1 cellular context compared by ENCODE assay signal in the genomic region with DNA sequence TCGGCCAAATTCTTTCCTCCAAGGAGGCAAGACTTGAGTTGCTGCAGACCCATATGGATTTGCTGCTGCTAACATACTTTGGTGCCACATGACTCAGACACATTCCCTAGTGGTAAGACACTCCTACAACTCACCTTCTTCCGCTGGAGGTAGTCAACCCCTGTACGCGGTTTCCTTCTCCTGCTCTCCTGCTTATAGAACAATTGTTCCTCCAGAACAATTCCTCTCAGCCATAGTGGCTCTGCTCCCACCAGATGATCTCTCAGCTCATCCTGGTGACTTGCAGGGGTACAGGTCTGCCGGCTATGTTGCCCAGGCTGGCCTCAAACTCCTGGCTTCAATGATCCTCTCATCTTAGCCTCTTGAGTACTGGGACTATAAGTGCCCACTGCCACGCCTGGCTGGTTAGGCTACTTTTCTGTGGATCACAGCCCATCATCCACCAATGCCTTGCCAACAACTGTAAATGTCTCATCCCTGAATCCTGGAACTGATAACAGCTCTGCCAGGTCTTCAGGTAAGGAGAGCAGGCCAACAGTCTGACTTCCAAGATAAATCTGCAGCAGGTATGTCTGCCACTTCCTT.
TF ChIP-seq lines count a peak whose summit lies in the region.

No MANE protein-coding gene starts in this region.

TF ChIP-seq in GM23338, 12 proteins besides CTCF, POLR2A, EP300 and RAD21:
- TF ChIP-seq ZNF331 (CRISPR knock-in tag; IDR thresholded peaks at IDR 0.05; ENCODE audit: low read depth) (no peak), POLR2AphosphoS5 (IDR thresholded peaks at IDR 0.05; ENCODE audit: low read depth) (no peak), EZH2phosphoT487 (IDR thresholded peaks at IDR 0.05; ENCODE audit: unreplicated experiment) (no peak), STAT1 (IDR thresholded peaks at IDR 0.05; ENCODE audit: unreplicated experiment) (no peak), NANOG (IDR thresholded peaks at IDR 0.05; ENCODE audit: borderline replicate concordance) (no peak), REST (IDR thresholded peaks at IDR 0.05; ENCODE audit: unreplicated experiment) (no peak), ZNF114 (CRISPR knock-in tag; IDR thresholded peaks at IDR 0.05) (no peak), CREB1 (CRISPR knock-in tag; IDR thresholded peaks at IDR 0.05; ENCODE audit: low read depth) (no peak), EZH2 (IDR thresholded peaks at IDR 0.05; ENCODE audit: low read depth, unreplicated experiment) (no peak), JUNB (IDR thresholded peaks at IDR 0.05; ENCODE audit: unreplicated experiment) (no peak)
- TF ChIP-seq, protein P1, sequence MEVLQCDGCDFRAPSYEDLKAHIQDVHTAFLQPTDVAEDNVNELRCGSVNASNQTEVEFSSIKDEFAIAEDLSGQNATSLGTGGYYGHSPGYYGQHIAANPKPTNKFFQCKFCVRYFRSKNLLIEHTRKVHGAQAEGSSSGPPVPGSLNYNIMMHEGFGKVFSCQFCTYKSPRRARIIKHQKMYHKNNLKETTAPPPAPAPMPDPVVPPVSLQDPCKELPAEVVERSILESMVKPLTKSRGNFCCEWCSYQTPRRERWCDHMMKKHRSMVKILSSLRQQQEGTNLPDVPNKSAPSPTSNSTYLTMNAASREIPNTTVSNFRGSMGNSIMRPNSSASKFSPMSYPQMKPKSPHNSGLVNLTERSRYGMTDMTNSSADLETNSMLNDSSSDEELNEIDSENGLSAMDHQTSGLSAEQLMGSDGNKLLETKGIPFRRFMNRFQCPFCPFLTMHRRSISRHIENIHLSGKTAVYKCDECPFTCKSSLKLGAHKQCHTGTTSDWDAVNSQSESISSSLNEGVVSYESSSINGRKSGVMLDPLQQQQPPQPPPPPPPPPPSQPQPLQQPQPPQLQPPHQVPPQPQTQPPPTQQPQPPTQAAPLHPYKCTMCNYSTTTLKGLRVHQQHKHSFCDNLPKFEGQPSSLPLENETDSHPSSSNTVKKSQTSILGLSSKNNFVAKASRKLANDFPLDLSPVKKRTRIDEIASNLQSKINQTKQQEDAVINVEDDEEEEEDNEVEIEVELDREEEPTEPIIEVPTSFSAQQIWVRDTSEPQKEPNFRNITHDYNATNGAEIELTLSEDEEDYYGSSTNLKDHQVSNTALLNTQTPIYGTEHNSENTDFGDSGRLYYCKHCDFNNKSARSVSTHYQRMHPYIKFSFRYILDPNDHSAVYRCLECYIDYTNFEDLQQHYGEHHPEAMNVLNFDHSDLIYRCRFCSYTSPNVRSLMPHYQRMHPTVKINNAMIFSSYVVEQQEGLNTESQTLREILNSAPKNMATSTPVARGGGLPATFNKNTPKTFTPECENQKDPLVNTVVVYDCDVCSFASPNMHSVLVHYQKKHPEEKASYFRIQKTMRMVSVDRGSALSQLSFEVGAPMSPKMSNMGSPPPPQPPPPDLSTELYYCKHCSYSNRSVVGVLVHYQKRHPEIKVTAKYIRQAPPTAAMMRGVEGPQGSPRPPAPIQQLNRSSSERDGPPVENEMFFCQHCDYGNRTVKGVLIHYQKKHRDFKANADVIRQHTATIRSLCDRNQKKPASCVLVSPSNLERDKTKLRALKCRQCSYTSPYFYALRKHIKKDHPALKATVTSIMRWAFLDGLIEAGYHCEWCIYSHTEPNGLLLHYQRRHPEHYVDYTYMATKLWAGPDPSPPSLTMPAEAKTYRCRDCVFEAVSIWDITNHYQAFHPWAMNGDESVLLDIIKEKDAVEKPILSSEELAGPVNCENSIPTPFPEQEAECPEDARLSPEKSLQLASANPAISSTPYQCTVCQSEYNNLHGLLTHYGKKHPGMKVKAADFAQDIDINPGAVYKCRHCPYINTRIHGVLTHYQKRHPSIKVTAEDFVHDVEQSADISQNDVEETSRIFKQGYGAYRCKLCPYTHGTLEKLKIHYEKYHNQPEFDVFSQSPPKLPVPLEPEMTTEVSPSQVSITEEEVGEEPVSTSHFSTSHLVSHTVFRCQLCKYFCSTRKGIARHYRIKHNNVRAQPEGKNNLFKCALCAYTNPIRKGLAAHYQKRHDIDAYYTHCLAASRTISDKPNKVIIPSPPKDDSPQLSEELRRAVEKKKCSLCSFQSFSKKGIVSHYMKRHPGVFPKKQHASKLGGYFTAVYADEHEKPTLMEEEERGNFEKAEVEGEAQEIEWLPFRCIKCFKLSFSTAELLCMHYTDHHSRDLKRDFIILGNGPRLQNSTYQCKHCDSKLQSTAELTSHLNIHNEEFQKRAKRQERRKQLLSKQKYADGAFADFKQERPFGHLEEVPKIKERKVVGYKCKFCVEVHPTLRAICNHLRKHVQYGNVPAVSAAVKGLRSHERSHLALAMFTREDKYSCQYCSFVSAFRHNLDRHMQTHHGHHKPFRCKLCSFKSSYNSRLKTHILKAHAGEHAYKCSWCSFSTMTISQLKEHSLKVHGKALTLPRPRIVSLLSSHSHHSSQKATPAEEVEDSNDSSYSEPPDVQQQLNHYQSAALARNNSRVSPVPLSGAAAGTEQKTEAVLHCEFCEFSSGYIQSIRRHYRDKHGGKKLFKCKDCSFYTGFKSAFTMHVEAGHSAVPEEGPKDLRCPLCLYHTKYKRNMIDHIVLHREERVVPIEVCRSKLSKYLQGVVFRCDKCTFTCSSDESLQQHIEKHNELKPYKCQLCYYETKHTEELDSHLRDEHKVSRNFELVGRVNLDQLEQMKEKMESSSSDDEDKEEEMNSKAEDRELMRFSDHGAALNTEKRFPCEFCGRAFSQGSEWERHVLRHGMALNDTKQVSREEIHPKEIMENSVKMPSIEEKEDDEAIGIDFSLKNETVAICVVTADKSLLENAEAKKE (CRISPR knock-in tag; IDR thresholded peaks at IDR 0.05) = no peak
- TF ChIP-seq, protein P2, sequence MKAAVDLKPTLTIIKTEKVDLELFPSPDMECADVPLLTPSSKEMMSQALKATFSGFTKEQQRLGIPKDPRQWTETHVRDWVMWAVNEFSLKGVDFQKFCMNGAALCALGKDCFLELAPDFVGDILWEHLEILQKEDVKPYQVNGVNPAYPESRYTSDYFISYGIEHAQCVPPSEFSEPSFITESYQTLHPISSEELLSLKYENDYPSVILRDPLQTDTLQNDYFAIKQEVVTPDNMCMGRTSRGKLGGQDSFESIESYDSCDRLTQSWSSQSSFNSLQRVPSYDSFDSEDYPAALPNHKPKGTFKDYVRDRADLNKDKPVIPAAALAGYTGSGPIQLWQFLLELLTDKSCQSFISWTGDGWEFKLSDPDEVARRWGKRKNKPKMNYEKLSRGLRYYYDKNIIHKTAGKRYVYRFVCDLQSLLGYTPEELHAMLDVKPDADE (IDR thresholded peaks at IDR 0.05) = no peak
